Comparison of ENCODE assay signal across 1 cellular context in the genomic region with DNA sequence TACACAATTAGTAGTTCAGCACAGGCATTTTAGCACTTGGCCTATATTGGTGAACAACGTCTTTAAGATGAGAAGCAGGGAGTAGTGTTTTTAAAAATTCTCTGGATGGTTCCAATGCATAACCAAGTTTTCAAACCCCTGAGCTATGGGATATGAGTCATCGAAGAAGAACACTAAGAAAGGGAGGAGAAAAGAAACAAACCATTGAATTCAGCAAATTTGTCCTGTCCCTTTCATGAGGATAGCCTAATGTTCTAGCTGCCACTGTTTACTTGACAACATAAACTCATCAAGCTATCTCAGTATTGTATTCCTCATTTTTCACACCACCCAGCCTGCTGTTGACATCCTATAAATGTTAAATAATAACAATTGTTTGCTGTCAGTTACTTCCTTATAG.
A peak's percentile ranks its signal among the peaks of the same experiment; 100 is the strongest.
TF ChIP-seq lines count a peak whose summit lies in the region.

No MANE protein-coding gene starts in this region.

TF ChIP-seq in IMR-90, 13 proteins besides CTCF, POLR2A, EP300 and RAD21:
- no peak for TF ChIP-seq RCOR1 (IDR thresholded peaks at IDR 0.05; ENCODE audit: insufficient replicate concordance, low read length)
- TF ChIP-seq FOS (IDR thresholded peaks at IDR 0.05; ENCODE audit: low read depth, low read length) = peak; percentile 45; the same call in 1 of the 2 replicates
